Comparison of ENCODE assay signal across 8 cellular contexts in the genomic region with DNA sequence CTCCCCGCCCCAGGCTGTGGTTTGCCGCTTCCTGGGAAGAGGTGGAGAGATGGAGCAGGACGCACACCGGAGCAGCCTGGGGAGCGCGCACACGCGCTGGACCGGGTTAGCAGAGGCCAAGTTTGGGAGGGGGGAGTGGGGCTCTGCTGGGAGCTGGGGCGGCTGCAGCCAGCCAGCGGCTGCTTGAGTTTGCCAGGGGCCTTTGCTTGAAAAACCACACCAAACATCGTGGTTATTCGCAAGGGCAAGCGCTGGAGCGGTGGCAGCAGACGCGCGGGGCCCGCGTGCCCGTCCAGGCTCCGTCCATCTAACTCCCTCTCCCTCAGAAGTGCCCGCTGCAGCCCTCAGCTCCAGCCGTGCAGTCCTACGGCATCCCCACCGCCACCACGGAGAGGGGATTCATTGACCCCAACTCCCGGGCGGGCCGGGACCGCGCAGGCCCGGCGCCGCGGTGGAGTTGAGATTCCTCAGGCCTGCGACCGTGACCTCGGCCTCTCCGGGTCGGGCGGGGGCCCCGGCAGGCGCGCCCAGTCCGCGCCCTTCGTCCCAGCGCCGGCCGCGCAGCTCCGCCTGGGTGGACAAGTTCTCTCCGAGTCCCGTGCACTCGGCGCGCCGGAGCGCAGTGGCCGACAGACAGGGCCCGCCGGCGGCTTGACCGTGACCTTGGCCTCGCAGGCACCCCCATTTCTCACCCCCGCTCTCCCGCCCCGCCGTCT. TPM values are rescaled to one million over a fixed set of nuclear protein-coding genes. Genes with fewer than 3 reads are reported as not detected.
DNase-seq lines count a peak whose midpoint lies in the region; ATAC-seq, FAIRE-seq and TF ChIP-seq lines count a peak whose summit lies in the region.

No MANE protein-coding gene starts in this region.

- H3K4me1 ChIP-seq in right atrium auricular region = peaks cover 0 to 57% of the 10 kb centered on the region in 2 donors
- H3K4me1 ChIP-seq in prostate gland (replicated peaks) = no peaks in the 10 kb centered on the region

- peaks cover 38% of the 10 kb centered on the region for H3K4me1 Mint-ChIP-seq in activated naive CD8-positive, alpha-beta T cell treated with anti-CD3 and anti-CD28 coated beads, Interleukin-2, amount 50 U/mL, for 24 hours
- peaks cover 22% of the 10 kb centered on the region for H3K4me1 Mint-ChIP-seq in activated T-helper 2 cell treated with anti-CD3 and anti-CD28 coated beads, Interferon-gamma antibody, Interleukin-2, Interleukin-4, amounts not matched to agents 10 μg/mL and 5 μg/mL and 100 μg/mL, durations not matched to agents 14 hours and 24 hours and 36 hours (ENCODE audit: low read depth)

- H3K36me3 Mint-ChIP-seq in activated naive CD8-positive, alpha-beta T cell treated with anti-CD3 and anti-CD28 coated beads, Interleukin-2, amount 50 U/mL, for 24 hours (ENCODE audit: low read depth) = peaks cover 19% of the 10 kb centered on the region
- H3K36me3 Mint-ChIP-seq in activated T-helper 2 cell treated with anti-CD3 and anti-CD28 coated beads, Interferon-gamma antibody, Interleukin-2, Interleukin-4, amounts not matched to agents 10 μg/mL and 5 μg/mL and 100 μg/mL, durations not matched to agents 14 hours and 24 hours and 36 hours (ENCODE audit: low read depth) = peaks cover 43% of the 10 kb centered on the region

- peak overlapping the region; percentile 36 for H3K4me3 Mint-ChIP-seq in activated naive CD8-positive, alpha-beta T cell treated with anti-CD3 and anti-CD28 coated beads, Interleukin-2, amount 50 U/mL, for 24 hours
- no peak overlapping the region for H3K4me3 Mint-ChIP-seq in activated T-helper 2 cell treated with anti-CD3 and anti-CD28 coated beads, Interferon-gamma antibody, Interleukin-2, Interleukin-4, amounts not matched to agents 10 μg/mL and 5 μg/mL and 100 μg/mL, durations not matched to agents 14 hours and 24 hours and 36 hours (ENCODE audit: low read depth)

- H3K9me3 ChIP-seq in right atrium auricular region (no peaks in the 10 kb centered on the region), prostate gland (no peaks in the 10 kb centered on the region)

- intact Hi-C loops in prostate gland (cut with DNase I) = loop anchor here (10.0 kb wide), 2 partner anchors 710 to 1240 kb away; a partner anchor contains a TSS
- intact Hi-C loops in activated T-helper 2 cell treated with anti-CD3 and anti-CD28 coated beads, Interferon-gamma antibody, Interleukin-2, Interleukin-4, amounts not matched to agents 10 μg/mL and 5 μg/mL and 100 μg/mL, durations not matched to agents 14 hours and 24 hours and 36 hours (cut with micrococcal nuclease) = loop anchor here (10.0 kb wide), 1 partner anchor 210 kb away; no protein-coding TSS in a partner anchor

- DNase-seq in ELF-1 (ENCODE audit: low read depth, low spot score) (peak; percentile 44), right atrium auricular region (ENCODE audit: low spot score) (no peak), prostate gland (ENCODE audit: low spot score) (no peak), GM12892 (ENCODE audit: insufficient read length) (no peak)
- no peak for DNase-seq in activated naive CD8-positive, alpha-beta T cell treated with anti-CD3 and anti-CD28 coated beads, Interleukin-2, amount 50 U/mL, for 24 hours
- no peak for DNase-seq in activated T-helper 2 cell treated with anti-CD3 and anti-CD28 coated beads, Interferon-gamma antibody, Interleukin-2, Interleukin-4, amounts not matched to agents 10 μg/mL and 5 μg/mL and 100 μg/mL, durations not matched to agents 14 hours and 24 hours and 36 hours (ENCODE audit: low spot score)

- 37% methylated on average over 57 of the region's 70 CpGs for WGBS in prostate gland

- no peaks in the 10 kb centered on the region for H3K9me3 Mint-ChIP-seq in activated naive CD8-positive, alpha-beta T cell treated with anti-CD3 and anti-CD28 coated beads, Interleukin-2, amount 50 U/mL, for 24 hours
- no peaks in the 10 kb centered on the region for H3K9me3 Mint-ChIP-seq in activated T-helper 2 cell treated with anti-CD3 and anti-CD28 coated beads, Interferon-gamma antibody, Interleukin-2, Interleukin-4, amounts not matched to agents 10 μg/mL and 5 μg/mL and 100 μg/mL, durations not matched to agents 14 hours and 24 hours and 36 hours

- ATAC-seq in activated naive CD8-positive, alpha-beta T cell treated with anti-CD3 and anti-CD28 coated beads, Interleukin-2, amount 50 U/mL, for 24 hours = no peak
- ATAC-seq in HG02970 (IDR thresholded peaks at IDR 0.05; ENCODE audit: low FRiP score, unreplicated experiment) = no peak
- no peak for ATAC-seq in HG02623 (IDR thresholded peaks at IDR 0.05; ENCODE audit: unreplicated experiment)

- no peak for FAIRE-seq in GM12892 (lab: Jason Lieb, UNC)

- no peaks in the 10 kb centered on the region for H3K27me3 ChIP-seq in right atrium auricular region
- no peaks in the 10 kb centered on the region for H3K27me3 ChIP-seq in prostate gland (replicated peaks; ENCODE audit: insufficient read depth)

- TF ChIP-seq CTCF in right atrium auricular region (IDR thresholded peaks at IDR 0.05) (no peak), prostate gland (IDR thresholded peaks at IDR 0.05) (no peak)

- H3K4me3 ChIP-seq in right atrium auricular region = peak overlapping the region; percentile 42 to 51
- H3K4me3 ChIP-seq in prostate gland = peak overlapping the region; percentile 10 to 12

- no peak overlapping the region for H3K27ac Mint-ChIP-seq in activated naive CD8-positive, alpha-beta T cell treated with anti-CD3 and anti-CD28 coated beads, Interleukin-2, amount 50 U/mL, for 24 hours
- no peak overlapping the region for H3K27ac Mint-ChIP-seq in activated T-helper 2 cell treated with anti-CD3 and anti-CD28 coated beads, Interferon-gamma antibody, Interleukin-2, Interleukin-4, amounts not matched to agents 10 μg/mL and 5 μg/mL and 100 μg/mL, durations not matched to agents 14 hours and 24 hours and 36 hours

- H3K36me3 ChIP-seq in right atrium auricular region (peaks cover 6% of the 10 kb centered on the region), prostate gland (no peaks in the 10 kb centered on the region)

- peaks cover 5% of the 10 kb centered on the region for H3K27me3 Mint-ChIP-seq in activated naive CD8-positive, alpha-beta T cell treated with anti-CD3 and anti-CD28 coated beads, Interleukin-2, amount 50 U/mL, for 24 hours
- peaks cover 35% of the 10 kb centered on the region for H3K27me3 Mint-ChIP-seq in activated T-helper 2 cell treated with anti-CD3 and anti-CD28 coated beads, Interferon-gamma antibody, Interleukin-2, Interleukin-4, amounts not matched to agents 10 μg/mL and 5 μg/mL and 100 μg/mL, durations not matched to agents 14 hours and 24 hours and 36 hours (ENCODE audit: low read depth)

- TF ChIP-seq POLR2A in prostate gland (IDR thresholded peaks at IDR 0.05) (no peak), GM12892 (IDR thresholded peaks at IDR 0.05; ENCODE audit: low read depth, low read length) (no peak)

- H3K27ac ChIP-seq in right atrium auricular region = peak overlapping the region; percentile 94 to 98
- peak overlapping the region; percentile 34 to 45 for H3K27ac ChIP-seq in prostate gland

RNA-seq across cellular contexts. Expression of a gene that starts 4.5 kb away (rescaled TPM):
- total RNA-seq in right atrium auricular region (10 to 100 TPM; 16.7 to 33.9 TPM), prostate gland (10 to 100 TPM; 25.6 to 32.2 TPM)
- total RNA-seq in activated T-helper 2 cell treated with anti-CD3 and anti-CD28 coated beads, Interferon-gamma antibody, Interleukin-2, Interleukin-4, amounts not matched to agents 10 μg/mL and 5 μg/mL and 100 μg/mL, durations not matched to agents 14 hours and 24 hours and 36 hours = 26.0 and 28.6 TPM in 2 replicates
- 29.4 TPM for polyA plus RNA-seq in GM12892 (2012; ENCODE audit: missing spikeins)

RNA-seq across cellular contexts. Expression of a gene that starts 6.2 kb away (rescaled TPM):
- total RNA-seq in right atrium auricular region (10 to 100 TPM; 14.5 to 19.4 TPM), prostate gland (10 to 100 TPM; 18.2 to 48.6 TPM)
- 11.5 and 12.0 TPM in 2 replicates for total RNA-seq in activated T-helper 2 cell treated with anti-CD3 and anti-CD28 coated beads, Interferon-gamma antibody, Interleukin-2, Interleukin-4, amounts not matched to agents 10 μg/mL and 5 μg/mL and 100 μg/mL, durations not matched to agents 14 hours and 24 hours and 36 hours
- polyA plus RNA-seq in GM12892 (2012; ENCODE audit: missing spikeins) = 4.5 TPM
